ENCODE assay signal across 34 cellular contexts in genomic region chr4:142218726-142219125, GRCh38.
"Had no signal": no experiment of that assay in that cellular context is flagged by ENCODE, and none has a peak within 500 bp of the region (broad histone marks: within the 10 kb centered on the region; RNA-seq: fewer than 3 reads in every experiment).

No MANE protein-coding gene starts in this region.

- H3K4me1 ChIP-seq: ascending aorta, body of pancreas, breast epithelium had no signal

- H3K36me3 ChIP-seq: adrenal gland, ascending aorta, brain microvascular endothelial cell, breast epithelium, cardiac muscle cell had no signal

- H3K27me3 ChIP-seq: adrenal gland, ascending aorta, body of pancreas, brain microvascular endothelial cell, breast epithelium, cardiac muscle cell had no signal

- ATAC-seq: activated naive CD4-positive, alpha-beta T cell treated with anti-CD3 and anti-CD28 coated beads, Interleukin-2, amount 50 U/mL, for 72 hours; activated naive CD8-positive, alpha-beta T cell treated with anti-CD3 and anti-CD28 coated beads, Interleukin-2, amount 50 U/mL, for 24 hours; activated T-cell treated with anti-CD3 and anti-CD28 coated beads, Interleukin-2, amount 50 U/mL, for 4 hours; activated T-cell treated with anti-CD3 and anti-CD28 coated beads, Interleukin-2, amount 50 U/mL, for 72 hours; activated T-helper 17 cell treated with anti-CD3 and anti-CD28 coated beads, Interleukin-2, amount 50 U/mL, for 72 hours; body of pancreas had no signal

- DNase-seq: activated effector memory CD4-positive, alpha-beta T cell treated with anti-CD3 and anti-CD28 coated beads, Interleukin-2, amount 50 U/mL, for 16 hours; activated effector memory CD4-positive, alpha-beta T cell treated with Interleukin-2 at 50 U/mL for 16 hours; activated gamma-delta T cell; activated gamma-delta T cell treated with Interleukin-2 at 50 U/mL for 16 hours; activated naive CD4-positive, alpha-beta T cell; activated naive CD4-positive, alpha-beta T cell treated with anti-CD3 and anti-CD28 coated beads for 36 hours; activated naive CD4-positive, alpha-beta T cell treated with anti-CD3 and anti-CD28 coated beads, Interleukin-2, amount 10 ng/mL, durations not matched to agents 7 days and 5 days; activated naive CD4-positive, alpha-beta T cell treated with anti-CD3 and anti-CD28 coated beads, Interleukin-2, amount 50 U/mL, for 16 hours; activated naive CD4-positive, alpha-beta T cell treated with Interleukin-2 at 50 U/mL for 16 hours; activated naive CD8-positive, alpha-beta T cell treated with anti-CD3 and anti-CD28 coated beads for 36 hours; activated naive CD8-positive, alpha-beta T cell treated with anti-CD3 and anti-CD28 coated beads, Interleukin-2, amount 10 ng/mL, durations not matched to agents 7 days and 5 days; activated naive CD8-positive, alpha-beta T cell treated with anti-CD3 and anti-CD28 coated beads, Interleukin-2, amount 50 U/mL, for 24 hours; activated T-cell treated with anti-CD3 and anti-CD28 coated beads for 4 hours; activated T-cell treated with anti-CD3 and anti-CD28 coated beads, Interleukin-2, amount 50 U/mL, for 1 hour; activated T-cell treated with anti-CD3 and anti-CD28 coated beads, Interleukin-2, amount 50 U/mL, for 24 hours; activated T-cell treated with anti-CD3 and anti-CD28 coated beads, Interleukin-2, amount 50 U/mL, for 4 hours; activated T-cell treated with anti-CD3 and anti-CD28 coated beads, Interleukin-2, amount 50 U/mL, for 48 hours; activated T-cell treated with anti-CD3 and anti-CD28 coated beads, Interleukin-2, amount 50 U/mL, for 72 hours; adrenal gland; amniotic stem cell; anterior cingulate cortex; aorta; body of pancreas; brain microvascular endothelial cell; caudate nucleus; central memory CD4-positive, alpha-beta T cell; cerebellar nuclear complex had no signal

- FAIRE-seq: astrocyte, bronchial epithelial cell had no signal

- H3K9me3 ChIP-seq: adrenal gland, ascending aorta, body of pancreas, breast epithelium had no signal

- H3K27ac ChIP-seq: adrenal gland, ascending aorta, body of pancreas, brain microvascular endothelial cell, breast epithelium, cardiac muscle cell had no signal

- H3K4me3 ChIP-seq: adrenal gland, ascending aorta, body of pancreas, breast epithelium, cardiac muscle cell had no signal
